ENCODE assay signal across 8 cellular contexts in the genomic region with DNA sequence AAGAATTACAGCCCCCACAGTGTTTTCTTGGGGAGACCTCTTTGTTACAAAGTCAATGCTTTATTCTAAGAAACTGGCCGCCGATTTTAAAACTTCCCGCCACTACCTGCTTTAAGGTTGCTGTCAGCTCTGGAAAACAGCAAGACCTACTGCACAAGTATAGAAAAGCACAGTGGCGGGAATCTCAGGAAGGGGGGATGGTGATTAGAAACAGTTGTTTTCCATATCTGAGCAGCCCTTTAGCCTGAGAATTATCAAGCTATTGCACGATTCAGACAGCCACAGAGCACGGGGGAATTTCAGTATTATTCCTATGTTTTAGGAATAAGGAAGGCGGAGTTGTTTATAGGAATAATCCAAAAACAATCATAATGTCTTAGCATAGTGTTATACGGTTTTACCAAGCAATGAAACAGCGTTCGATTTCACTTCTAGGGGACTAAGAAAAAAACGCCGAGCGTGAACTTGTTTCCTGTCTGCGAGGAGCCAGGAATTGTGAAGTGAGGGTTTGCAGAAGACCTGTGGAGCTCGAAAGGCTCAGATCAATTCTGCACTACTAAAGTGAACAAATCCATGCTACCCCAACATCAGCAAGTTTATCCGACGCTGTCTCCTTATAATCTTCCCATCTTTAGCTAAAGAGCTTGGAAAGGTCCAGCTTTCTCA.
DNase-seq lines count a peak whose midpoint lies in the region; ATAC-seq, FAIRE-seq and TF ChIP-seq lines count a peak whose summit lies in the region.

No MANE protein-coding gene starts in this region.

- no peaks in the 10 kb centered on the region for H3K9me3 ChIP-seq in H1 (ENCODE audit: insufficient read depth in 2 of 2, low read depth in 1 of 2, low read length in 1 of 2)

- H4K91ac ChIP-seq in H1 (replicated peaks; ENCODE audit: insufficient read length, low read length) = no peak overlapping the region

- H3K36me3 Mint-ChIP-seq in activated CD8-positive, alpha-beta memory T cell treated with anti-CD3 and anti-CD28 coated beads, Interleukin-2, amount 10 ng/mL, durations not matched to agents 7 days and 5 days = no peaks in the 10 kb centered on the region
- no peaks in the 10 kb centered on the region for H3K36me3 Mint-ChIP-seq in nephron (ENCODE audit: low read depth)

- H2BK20ac ChIP-seq in H1 (ENCODE audit: low read length) = no peak overlapping the region

- no peak for FAIRE-seq in H1 (lab: Jason Lieb, UNC)

- H4K8ac ChIP-seq in H1 (ENCODE audit: extremely low read depth, insufficient read depth, low read length) = no peak overlapping the region

- peak overlapping the region; percentile 64 to 73 (median 70) for H3K4me3 ChIP-seq in H1 (ENCODE audit: extremely low read depth in 1 of 4, insufficient read depth in 2 of 4, low read depth in 3 of 4, low read length in 4 of 4)

- H3K56ac ChIP-seq in H1 (replicated peaks; ENCODE audit: insufficient read length, low read depth, low read length) = no peak overlapping the region

- 1% methylated on average over 14 of the region's 17 CpGs; no CpG with 5 or more reads in 1 of the 2 experiments for WGBS in H1 (ENCODE audit: extremely low coverage in 1 of 2, insufficient coverage in 1 of 2, insufficient read length in 1 of 2, insufficient replicate concordance in 2 of 2, low coverage in 1 of 2, low lambda C conversion rate in 2 of 2, missing lambda C conversion rate in 1 of 2), 2 experiments

- CTCF ChIA-PET in activated CD8-positive, alpha-beta memory T cell treated with anti-CD3 and anti-CD28 coated beads, Interleukin-2, amount 10 ng/mL, durations not matched to agents 7 days and 5 days (lab: Charles Lee) = interaction anchor here (0.8 to 1.0 kb wide), 2 partner anchors 10 kb away, joined by 3 to 4 read pairs; no protein-coding TSS in a partner anchor
- CTCF ChIA-PET in H1 (lab: Charles Lee; ENCODE audit: partially characterized antibody) = interaction anchor here (0.7 to 1.4 kb wide), 5 partner anchors 13 to 359 kb away, joined by 3 to 4 read pairs (median 3); a partner anchor contains a TSS

- H3K14ac ChIP-seq in H1 (ENCODE audit: insufficient read length) = no peak overlapping the region

- H4K20me1 ChIP-seq in H1 (replicated peaks in 1 of 2; ENCODE audit: control insufficient read depth in 1 of 2, insufficient read depth in 2 of 2, low read length in 2 of 2) = no peaks in the 10 kb centered on the region

- no peak overlapping the region for H2BK5ac ChIP-seq in H1 (ENCODE audit: low read depth, low read length)

- 0 out of 2 replicates have a peak, but pooled peaks cover 2% of the 10 kb centered on the region for H3K23me2 ChIP-seq in H1 (ENCODE audit: low read depth, low read length)

- POLR2A ChIA-PET in H1 (lab: Charles Lee; ENCODE audit: partially characterized antibody) = interaction anchor here (0.7 to 1.0 kb wide), 2 partner anchors 13 to 82 kb away, joined by 3 to 4 read pairs; a partner anchor contains a TSS

- H3K79me1 ChIP-seq in H1 (ENCODE audit: low read depth, low read length) = no peaks in the 10 kb centered on the region

- H3K27ac Mint-ChIP-seq in activated CD8-positive, alpha-beta memory T cell treated with anti-CD3 and anti-CD28 coated beads, Interleukin-2, amount 10 ng/mL, durations not matched to agents 7 days and 5 days = peak overlapping the region; percentile 80
- peak overlapping the region; percentile 64 to 93 (median 91) for H3K27ac Mint-ChIP-seq in nephron

- no peak overlapping the region for H3K18ac ChIP-seq in H1 (ENCODE audit: extremely low read depth, low read length)

- peaks cover 7% of the 10 kb centered on the region for H3K4me1 Mint-ChIP-seq in activated CD8-positive, alpha-beta memory T cell treated with anti-CD3 and anti-CD28 coated beads, Interleukin-2, amount 10 ng/mL, durations not matched to agents 7 days and 5 days
- peaks cover 5% of the 10 kb centered on the region for H3K4me1 Mint-ChIP-seq in nephron

- peak overlapping the region; percentile 85 to 97 for H3K4me2 ChIP-seq in H1 (ENCODE audit: insufficient read depth in 1 of 2, low read depth in 2 of 2, low read length in 2 of 2)

- TF ChIP-seq EP300 in H1 (IDR thresholded peaks at IDR 0.05; ENCODE audit: borderline replicate concordance in 1 of 2, low read depth in 2 of 2, low read length in 2 of 2) = no peak

- peaks cover 0 to 3% (median 1%) of the 10 kb centered on the region in 4 experiments; a peak in 2 of 7 replicates for H3K27me3 ChIP-seq in H1 (replicated peaks in 1 of 4; ENCODE audit: control insufficient read depth in 3 of 4, extremely low read depth in 1 of 4, insufficient read depth in 3 of 4, low read length in 3 of 4)

- H3K27me3 Mint-ChIP-seq in activated CD8-positive, alpha-beta memory T cell treated with anti-CD3 and anti-CD28 coated beads, Interleukin-2, amount 10 ng/mL, durations not matched to agents 7 days and 5 days = peaks cover 13% of the 10 kb centered on the region
- H3K27me3 Mint-ChIP-seq in nephron (ENCODE audit: low read depth) = peaks cover 24% of the 10 kb centered on the region

- no peak for TF ChIP-seq POLR2A in H1 (IDR thresholded peaks at IDR 0.05; ENCODE audit: control extremely low read depth in 1 of 2, low read depth in 2 of 2, low read length in 2 of 2)

- no peak overlapping the region for H4K5ac ChIP-seq in H1 (ENCODE audit: insufficient read length, low read depth, low read length)

- no peak overlapping the region for H3K4ac ChIP-seq in H1 (replicated peaks; ENCODE audit: insufficient read length, low read depth, low read length)

- H2AK5ac ChIP-seq in H1 (ENCODE audit: low read depth, low read length) = no peak overlapping the region

- H2AFZ ChIP-seq in H1 (ENCODE audit: low read length) = no peak overlapping the region; the same call in 1 of the 2 replicates

- no peak for DNase-seq in activated CD8-positive, alpha-beta memory T cell treated with anti-CD3 and anti-CD28 coated beads, Interleukin-2, amount 10 ng/mL, durations not matched to agents 7 days and 5 days
- DNase-seq in activated CD8-positive, alpha-beta memory T cell treated with anti-CD3 and anti-CD28 coated beads, Interleukin-2, amount 50 U/mL, for 48 hours = no peak
- DNase-seq in NCI-H82 treated with DMSO at 0.1 percent for 48 hours (lab: John Stamatoyannopoulos, UW; ENCODE audit: unreplicated experiment) (peak; percentile 26), H1 (ENCODE audit: low read depth in 1 of 2, low spot score in 2 of 2) (no peak), NCI-H226 (no peak), NCI-H1436 (lab: John Stamatoyannopoulos, UW) (no peak)

- H2BK12ac ChIP-seq in H1 (ENCODE audit: low read depth, low read length) = no peak overlapping the region

- no peaks in the 10 kb centered on the region for H3K36me3 ChIP-seq in H1 (ENCODE audit: control insufficient read depth in 2 of 4, insufficient read depth in 4 of 4, low read length in 3 of 4)

- no peak for TF ChIP-seq RAD21 in H1 (IDR thresholded peaks at IDR 0.05 in 1 of 2, conservative IDR thresholded peaks at IDR 0.05 in 1 of 2; ENCODE audit: low read depth in 2 of 2, low read length in 2 of 2)

- ATAC-seq in activated CD8-positive, alpha-beta memory T cell treated with anti-CD3 and anti-CD28 coated beads, Interleukin-2, amount 10 ng/mL, durations not matched to agents 7 days and 5 days = peak; percentile 18
- peak; percentile 27 for ATAC-seq in HG02642 (IDR thresholded peaks at IDR 0.05; ENCODE audit: poor library complexity, unreplicated experiment)

- no peak overlapping the region for H3K27ac ChIP-seq in H1 (ENCODE audit: low read depth, low read length)

- H3K4me1 ChIP-seq in H1 (replicated peaks in 1 of 4; ENCODE audit: control insufficient read depth in 3 of 4, insufficient read depth in 4 of 4, low read length in 3 of 4) = no peaks in the 10 kb centered on the region

- no peak overlapping the region for H2BK15ac ChIP-seq in H1 (ENCODE audit: low read length)

- H3K9me3 Mint-ChIP-seq in activated CD8-positive, alpha-beta memory T cell treated with anti-CD3 and anti-CD28 coated beads, Interleukin-2, amount 10 ng/mL, durations not matched to agents 7 days and 5 days (ENCODE audit: low read depth) = no peaks in the 10 kb centered on the region
- H3K9me3 Mint-ChIP-seq in nephron = no peaks in the 10 kb centered on the region

- no peak overlapping the region for H2BK120ac ChIP-seq in H1 (replicated peaks; ENCODE audit: low read depth, low read length)

- peak overlapping the region; percentile 82 for H3K4me3 Mint-ChIP-seq in activated CD8-positive, alpha-beta memory T cell treated with anti-CD3 and anti-CD28 coated beads, Interleukin-2, amount 10 ng/mL, durations not matched to agents 7 days and 5 days
- peak overlapping the region; percentile 91 to 94 (median 93) for H3K4me3 Mint-ChIP-seq in nephron

- peak overlapping the region in 3 of 4 experiments; percentile 4 to 71 (median 22); a peak in 3 of 7 replicates for H3K9ac ChIP-seq in H1 (replicated peaks in 1 of 4; ENCODE audit: extremely low read depth in 1 of 4, low read depth in 3 of 4, low read length in 3 of 4)

- H3K23ac ChIP-seq in H1 (ENCODE audit: insufficient read length) = no peak overlapping the region

- TF ChIP-seq CTCF in H1 (IDR thresholded peaks at IDR 0.05; ENCODE audit: control extremely low read depth in 1 of 3, insufficient read depth in 1 of 3, low read depth in 1 of 3, low read length in 3 of 3) (no peak), nephron (IDR thresholded peaks at IDR 0.05; ENCODE audit: unreplicated experiment in 3 of 3) (no peak)

- H3K79me2 ChIP-seq in H1 (ENCODE audit: control insufficient read depth in 1 of 2, insufficient read depth in 2 of 2, low read length in 2 of 2) = peaks cover 0 to 10% of the 10 kb centered on the region in 2 experiments; a peak in 2 of 4 replicates

TF ChIP-seq in H1, 55 proteins besides CTCF, POLR2A, EP300 and RAD21 (continues in another document):
- TF ChIP-seq SAP30 (IDR thresholded peaks at IDR 0.05; ENCODE audit: insufficient read depth, insufficient replicate concordance, low read length) (no peak), CHD2 (IDR thresholded peaks at IDR 0.05; ENCODE audit: low read length) (no peak), CBX8 (IDR thresholded peaks at IDR 0.05; ENCODE audit: borderline replicate concordance, low read depth, low read length) (no peak), YY1 (IDR thresholded peaks at IDR 0.05; ENCODE audit: low read depth, low read length) (no peak), KDM5A (IDR thresholded peaks at IDR 0.05; ENCODE audit: low read length) (no peak), SIN3A (conservative IDR thresholded peaks at IDR 0.05 in 1 of 2, IDR thresholded peaks at IDR 0.05 in 1 of 2; ENCODE audit: low read depth in 1 of 2, low read length in 2 of 2) (no peak), POU5F1 (IDR thresholded peaks at IDR 0.05; ENCODE audit: low read depth, low read length) (no peak), RFX5 (IDR thresholded peaks at IDR 0.05; ENCODE audit: borderline replicate concordance, low read depth, low read length) (no peak), HDAC2 (IDR thresholded peaks at IDR 0.05; ENCODE audit: borderline replicate concordance in 1 of 2, low read depth in 2 of 2, low read length in 2 of 2) (no peak), MAFK (IDR thresholded peaks at IDR 0.05; ENCODE audit: low read depth, low read length) (no peak)
- TF ChIP-seq, protein P1, sequence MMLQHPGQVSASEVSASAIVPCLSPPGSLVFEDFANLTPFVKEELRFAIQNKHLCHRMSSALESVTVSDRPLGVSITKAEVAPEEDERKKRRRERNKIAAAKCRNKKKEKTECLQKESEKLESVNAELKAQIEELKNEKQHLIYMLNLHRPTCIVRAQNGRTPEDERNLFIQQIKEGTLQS (IDR thresholded peaks at IDR 0.05; ENCODE audit: insufficient read depth, low read depth, low read length) = no peak
